Comparison of ENCODE assay signal across 8 cellular contexts in the genomic region with DNA sequence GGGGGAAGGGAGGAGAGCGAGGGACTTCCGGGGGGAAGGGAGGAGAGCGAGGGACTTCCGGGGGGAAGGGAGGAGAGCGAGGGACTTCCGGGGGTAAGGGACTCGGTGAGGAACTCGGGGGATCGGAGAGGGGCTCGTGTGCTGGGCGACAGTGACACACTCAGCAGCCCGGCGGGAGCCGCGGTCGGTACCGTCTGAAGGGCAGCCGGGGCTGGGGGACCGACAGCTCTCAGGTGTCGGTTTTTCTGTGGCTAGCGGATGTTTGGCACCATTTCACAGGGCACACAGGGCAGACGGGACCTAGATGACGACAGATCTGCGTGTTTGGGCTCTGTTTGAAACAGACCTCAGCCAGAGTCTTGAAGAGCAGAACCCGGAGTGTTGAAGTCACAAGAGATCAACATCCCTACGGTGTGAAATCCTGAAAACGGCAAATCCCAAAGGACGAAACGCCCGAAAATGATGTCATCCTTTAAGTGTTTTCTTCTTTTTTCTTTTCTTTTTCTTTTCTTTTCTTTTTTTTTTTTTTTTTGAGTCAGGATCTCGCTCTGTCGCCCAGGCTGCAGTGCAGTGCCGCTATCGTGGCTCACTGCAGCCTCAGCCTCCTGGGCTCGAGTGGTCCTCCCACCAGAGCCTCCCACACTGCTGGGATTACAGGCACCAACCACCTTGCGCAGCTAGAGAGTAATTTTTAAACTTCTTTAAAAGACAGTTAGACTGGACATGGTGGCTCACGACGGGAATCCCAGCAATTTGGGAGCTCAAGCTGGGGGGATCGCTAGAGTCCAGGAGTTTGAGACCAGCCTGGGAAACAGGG. TPM values are rescaled to one million over a fixed set of nuclear protein-coding genes. Genes with fewer than 3 reads are reported as not detected.
DNase-seq lines count a peak whose midpoint lies in the region; ATAC-seq, FAIRE-seq and TF ChIP-seq lines count a peak whose summit lies in the region.

No MANE protein-coding gene starts in this region.

- DNase-seq in GM12892 (ENCODE audit: insufficient read length), result peak; percentile 83
- peak; percentile 56 for DNase-seq in NCI-H2171 (lab: John Stamatoyannopoulos, UW)
- peak; percentile 79 for DNase-seq in activated CD4-positive, CD25-positive, alpha-beta regulatory T cell treated with anti-CD3 and anti-CD28 coated beads, Interleukin-2, amount 50 U/mL, for 72 hours
- DNase-seq in central memory CD8-positive, alpha-beta T cell (ENCODE audit: low spot score in 2 of 2), result peak; percentile 79 to 91
- peak; percentile 34 for DNase-seq in kidney glomerular epithelial cell (lab: John Stamatoyannopoulos, UW)
- peak; percentile 63 to 64 for DNase-seq in stimulated activated CD4-positive, alpha-beta T cell treated with anti-CD3 and anti-CD28 coated beads, Interleukin-15, amount 100 ng/mL, for 48 hours (ENCODE audit: low read depth in 2 of 2)
- DNase-seq in OCI-M2 (lab: John Stamatoyannopoulos, UW; ENCODE audit: unreplicated experiment), result no peak

- H3K4me1 Mint-ChIP-seq in central memory CD8-positive, alpha-beta T cell, result peaks cover 13% of the 10 kb centered on the region

- no peak for FAIRE-seq in GM12892 (lab: Jason Lieb, UNC)

- ATAC-seq in HG02642 (IDR thresholded peaks at IDR 0.05; ENCODE audit: poor library complexity, unreplicated experiment), result peak; percentile 64
- peak; percentile 90 for ATAC-seq in central memory CD8-positive, alpha-beta T cell (replicated peaks; ENCODE audit: extremely low read depth, poor library complexity, severe bottlenecking)

- peak; percentile 96 for TF ChIP-seq POLR2A in GM12892 (IDR thresholded peaks at IDR 0.05; ENCODE audit: low read depth, low read length)

- peak overlapping the region; percentile 83 for H3K4me3 Mint-ChIP-seq in central memory CD8-positive, alpha-beta T cell

- no peaks in the 10 kb centered on the region for H3K9me3 Mint-ChIP-seq in central memory CD8-positive, alpha-beta T cell

- H3K27me3 Mint-ChIP-seq in central memory CD8-positive, alpha-beta T cell, result no peaks in the 10 kb centered on the region

- H3K36me3 Mint-ChIP-seq in central memory CD8-positive, alpha-beta T cell (ENCODE audit: insufficient read depth), result peaks cover 17% of the 10 kb centered on the region

- peak overlapping the region; percentile 99 for H3K27ac Mint-ChIP-seq in central memory CD8-positive, alpha-beta T cell (ENCODE audit: low read depth)

RNA-seq across cellular contexts. Expression of gene ZNF778, which starts 23.9 kb away (rescaled TPM):
- polyA plus RNA-seq in GM12892 (2012; ENCODE audit: missing spikeins), result 3.6 TPM

RNA-seq across cellular contexts. Expression of gene SLC22A31, which starts 41.1 kb away (rescaled TPM):
- not detected for polyA plus RNA-seq in GM12892 (2012; ENCODE audit: missing spikeins)
